In genomic region chr9:13125261-13125660, GRCh38 we compare ENCODE assay signal across 24 cellular contexts.
"Had no signal": no experiment of that assay in that cellular context is flagged by ENCODE, and none has a peak within 500 bp of the region (broad histone marks: within the 10 kb centered on the region; RNA-seq: fewer than 3 reads in every experiment).

No MANE protein-coding gene starts in this region.

- FAIRE-seq: HepG2, K562, RCC 7860 had no signal

- DNase-seq: Kasumi-1, MV-4-11, NCI-H1048, NCI-H1105, NCI-H1417, NCI-H1436 treated with DMSO at 0.1 percent for 48 hours, NCI-H1694, NCI-H187 treated with DMSO at 0.1 percent for 48 hours, NCI-H2029 treated with DMSO at 0.1 percent for 48 hours, NCI-H2227 treated with DMSO at 0.1 percent for 48 hours, NCI-H524, NCI-H69, NCI-H774, Right ventricle myocardium superior, RPMI8226, SIG-M5, T-helper 1 cell had no signal

- H3K27ac ChIP-seq: KMS-11, SJSA1, SK-N-MC had no signal

- H3K27me3 Mint-ChIP-seq: IgD-negative memory B cell had no signal

- H3K36me3 ChIP-seq: SJSA1 had no signal

- H3K4me1 ChIP-seq: SJSA1 had no signal

- H3K4me2 ChIP-seq: KMS-11 had no signal

- ATAC-seq: HepG2, K562 had no signal

- H3K27me3 ChIP-seq: SJSA1 had no signal

- H3K4me3 ChIP-seq: K562, SJSA1, SK-N-MC had no signal

- H3K27ac Mint-ChIP-seq: IgD-negative memory B cell had no signal

- H3K9me3 ChIP-seq: SJSA1 had no signal

- H3K4me1 Mint-ChIP-seq: IgD-negative memory B cell had no signal

- H3K9ac ChIP-seq: KMS-11 had no signal
